19 cellular contexts compared by ENCODE assay signal in genomic region chr17:67557921-67558320, GRCh38.
DNase-seq lines count a peak whose midpoint lies in the region; ATAC-seq and TF ChIP-seq lines count a peak whose summit lies in the region.
"Had no signal": no experiment of that assay in that cellular context is flagged by ENCODE, and none has a peak within 500 bp of the region (broad histone marks: within the 10 kb centered on the region; RNA-seq: fewer than 3 reads in every experiment).

No MANE protein-coding gene starts in this region.

- no peak for ATAC-seq in natural killer cell
- no peak for ATAC-seq in natural killer cell treated with Interleukin-12 subunit alpha and Interleukin-12 subunit beta and Interleukin-15 and Interleukin-18, amount 100 ng/mL, for 72 hours

- intact Hi-C loops in natural killer cell (cut with micrococcal nuclease), result loop anchor here (2.0 kb wide), 1 partner anchor 19 kb away; no protein-coding TSS in a partner anchor

- no peak for TF ChIP-seq CTCF in natural killer cell (IDR thresholded peaks at IDR 0.05)
- no peak for TF ChIP-seq CTCF in fibroblast of villous mesenchyme (IDR thresholded peaks at IDR 0.05; ENCODE audit: insufficient read depth, low read depth, low read length)

- peaks cover 0 to 2% of the 10 kb centered on the region in 2 donors for H3K9me3 Mint-ChIP-seq in natural killer cell
- H3K9me3 Mint-ChIP-seq in natural killer cell treated with Interleukin-12 subunit alpha and Interleukin-12 subunit beta and Interleukin-15 and Interleukin-18, amount 100 ng/mL, for 72 hours, result peaks cover 3% of the 10 kb centered on the region
- H3K9me3 Mint-ChIP-seq: neural progenitor cell had no signal

- H3K4me3 Mint-ChIP-seq in natural killer cell, result no peak overlapping the region
- H3K4me3 Mint-ChIP-seq in natural killer cell treated with Interleukin-12 subunit alpha and Interleukin-12 subunit beta and Interleukin-15 and Interleukin-18, amount 100 ng/mL, for 72 hours, result no peak overlapping the region
- H3K4me3 Mint-ChIP-seq: memory B cell, neural progenitor cell had no signal

- H3K27ac ChIP-seq in angular gyrus (ENCODE audit: low read depth, low read length), result peak overlapping the region; percentile 67
- H3K27ac ChIP-seq: neural progenitor cell, SJCRH30 had no signal

- peak overlapping the region; percentile 43 to 78 for H3K27ac Mint-ChIP-seq in natural killer cell
- peak overlapping the region in 1 of 2 donors; percentile 24 for H3K27ac Mint-ChIP-seq in natural killer cell treated with Interleukin-12 subunit alpha and Interleukin-12 subunit beta and Interleukin-15 and Interleukin-18, amount 100 ng/mL, for 72 hours
- H3K27ac Mint-ChIP-seq: memory B cell, neural progenitor cell had no signal

- H3K27me3 Mint-ChIP-seq in natural killer cell (ENCODE audit: low read depth in 2 of 2), result no peaks in the 10 kb centered on the region
- H3K27me3 Mint-ChIP-seq in natural killer cell treated with Interleukin-12 subunit alpha and Interleukin-12 subunit beta and Interleukin-15 and Interleukin-18, amount 100 ng/mL, for 72 hours, result no peaks in the 10 kb centered on the region
- H3K27me3 Mint-ChIP-seq: memory B cell had no signal

- peaks cover 21 to 27% of the 10 kb centered on the region in 2 donors for H3K4me1 Mint-ChIP-seq in natural killer cell
- H3K4me1 Mint-ChIP-seq in natural killer cell treated with Interleukin-12 subunit alpha and Interleukin-12 subunit beta and Interleukin-15 and Interleukin-18, amount 100 ng/mL, for 72 hours (ENCODE audit: low read depth in 2 of 2), result peaks cover 0 to 26% of the 10 kb centered on the region in 2 donors
- H3K4me1 Mint-ChIP-seq: memory B cell had no signal

- no peak overlapping the region for H3K4me3 ChIP-seq in fibroblast of villous mesenchyme (ENCODE audit: low read depth, low read length)
- H3K4me3 ChIP-seq: HAP-1, neural progenitor cell, right atrium auricular region, SJCRH30 had no signal

- no peak for DNase-seq in natural killer cell
- no peak for DNase-seq in natural killer cell treated with Interleukin-12 subunit alpha and Interleukin-12 subunit beta and Interleukin-15 and Interleukin-18, amount 100 ng/mL, for 72 hours (ENCODE audit: low spot score)
- peak; percentile 18 for DNase-seq in fibroblast of villous mesenchyme (ENCODE audit: low read depth)
- no peak for DNase-seq in EL
- DNase-seq in GM19238 (ENCODE audit: insufficient read length, low spot score), result no peak
- no peak for DNase-seq in NCI-H2171 treated with DMSO at 0.1 percent for 48 hours (lab: John Stamatoyannopoulos, UW)
- no peak for DNase-seq in NCI-H748 (lab: John Stamatoyannopoulos, UW; ENCODE audit: unreplicated experiment)
- DNase-seq: activated CD4-positive, alpha-beta T cell treated with anti-CD3 and anti-CD28 coated beads for 4 hours; activated naive CD4-positive, alpha-beta T cell treated with anti-CD3 and anti-CD28 coated beads, Interleukin-2, amount 50 U/mL, for 16 hours; Calu3; NCI-H1930; NCI-H510A treated with DMSO at 0.1 percent for 48 hours; SJCRH30; T-helper 9 cell had no signal

- peaks cover 21% of the 10 kb centered on the region for H3K36me3 Mint-ChIP-seq in natural killer cell
- peaks cover 11% of the 10 kb centered on the region for H3K36me3 Mint-ChIP-seq in natural killer cell treated with Interleukin-12 subunit alpha and Interleukin-12 subunit beta and Interleukin-15 and Interleukin-18, amount 100 ng/mL, for 72 hours
